ENCODE assay signal across 19 cellular contexts in the genomic region with DNA sequence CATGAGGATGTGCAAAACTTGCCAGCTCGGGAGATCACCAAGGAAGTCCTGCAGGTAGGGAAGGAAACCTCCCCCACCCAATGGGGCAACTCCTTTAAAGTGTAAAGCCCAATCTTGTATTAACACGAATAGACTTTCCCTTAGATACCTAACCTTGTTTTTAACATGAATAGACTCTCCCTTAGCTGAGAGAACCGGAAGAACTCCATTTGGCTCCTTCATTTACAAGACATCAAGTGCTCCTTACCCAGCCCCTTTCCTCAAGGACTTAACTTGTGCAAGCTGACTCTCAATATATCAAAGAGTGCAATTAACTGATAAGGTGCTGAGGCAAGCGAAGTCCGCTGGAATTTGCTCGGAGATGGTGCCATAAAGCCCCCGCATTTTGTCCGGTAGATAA.
"Had no signal": no experiment of that assay in that cellular context is flagged by ENCODE, and none has a peak within 500 bp of the region (broad histone marks: within the 10 kb centered on the region; RNA-seq: fewer than 3 reads in every experiment).

No MANE protein-coding gene starts in this region.

- H3K27ac ChIP-seq: coronary artery, gastroesophageal sphincter, heart left ventricle, tibial nerve, uterus, VCaP had no signal

- H3K4me3 ChIP-seq: coronary artery, gastroesophageal sphincter, heart left ventricle, tibial nerve, uterus had no signal

- H3K4me1 ChIP-seq: gastroesophageal sphincter, heart left ventricle, tibial nerve, uterus had no signal

- DNase-seq: activated CD4-positive, alpha-beta T cell treated with anti-CD3 and anti-CD28 coated beads for 1 hour; activated effector memory CD4-positive, alpha-beta T cell treated with anti-CD3 and anti-CD28 coated beads, Interleukin-2, amount 50 U/mL, for 16 hours; activated naive CD4-positive, alpha-beta T cell treated with anti-CD3 and anti-CD28 coated beads, Interleukin-2, amount 50 U/mL, for 16 hours; activated T-cell treated with anti-CD3 and anti-CD28 coated beads, Interleukin-2, amount 50 U/mL, for 72 hours; aorta; heart left ventricle; left ventricle myocardium superior; nucleus accumbens; retina; stimulated activated CD4-positive, alpha-beta T cell treated with anti-CD3 and anti-CD28 coated beads, Interleukin-12 subunit alpha, Interleukin-12 subunit beta, amount 100 ng/mL, for 4 hours; stimulated activated CD4-positive, alpha-beta T cell treated with anti-CD3 and anti-CD28 coated beads, Interleukin-2, amount 100 ng/mL, for 24 hours; stimulated activated naive CD8-positive, alpha-beta T cell treated with anti-CD3 and anti-CD28 coated beads, Interleukin-15, Interleukin-2, amounts not matched to agents 100 U/mL and 50 U/mL, for 24 hours; substantia nigra; uterus had no signal

- H3K9me3 ChIP-seq: gastroesophageal sphincter, heart left ventricle, tibial nerve, uterus had no signal

- H3K36me3 ChIP-seq: gastroesophageal sphincter, heart left ventricle, tibial nerve, uterus had no signal

- H3K27me3 ChIP-seq: tibial nerve, uterus had no signal

- ATAC-seq: activated T-cell treated with anti-CD3 and anti-CD28 coated beads, Interleukin-2, amount 50 U/mL, for 72 hours; gastroesophageal sphincter; heart left ventricle; left ventricle myocardium superior; natural killer cell treated with Interleukin-12 subunit alpha and Interleukin-12 subunit beta and Interleukin-15 and Interleukin-18, amount 100 ng/mL, for 72 hours; stimulated activated naive CD8-positive, alpha-beta T cell treated with anti-CD3 and anti-CD28 coated beads, Interleukin-15, Interleukin-2, amounts not matched to agents 100 U/mL and 50 U/mL, for 24 hours had no signal
